ENCODE assay signal across 8 cellular contexts in the genomic region with DNA sequence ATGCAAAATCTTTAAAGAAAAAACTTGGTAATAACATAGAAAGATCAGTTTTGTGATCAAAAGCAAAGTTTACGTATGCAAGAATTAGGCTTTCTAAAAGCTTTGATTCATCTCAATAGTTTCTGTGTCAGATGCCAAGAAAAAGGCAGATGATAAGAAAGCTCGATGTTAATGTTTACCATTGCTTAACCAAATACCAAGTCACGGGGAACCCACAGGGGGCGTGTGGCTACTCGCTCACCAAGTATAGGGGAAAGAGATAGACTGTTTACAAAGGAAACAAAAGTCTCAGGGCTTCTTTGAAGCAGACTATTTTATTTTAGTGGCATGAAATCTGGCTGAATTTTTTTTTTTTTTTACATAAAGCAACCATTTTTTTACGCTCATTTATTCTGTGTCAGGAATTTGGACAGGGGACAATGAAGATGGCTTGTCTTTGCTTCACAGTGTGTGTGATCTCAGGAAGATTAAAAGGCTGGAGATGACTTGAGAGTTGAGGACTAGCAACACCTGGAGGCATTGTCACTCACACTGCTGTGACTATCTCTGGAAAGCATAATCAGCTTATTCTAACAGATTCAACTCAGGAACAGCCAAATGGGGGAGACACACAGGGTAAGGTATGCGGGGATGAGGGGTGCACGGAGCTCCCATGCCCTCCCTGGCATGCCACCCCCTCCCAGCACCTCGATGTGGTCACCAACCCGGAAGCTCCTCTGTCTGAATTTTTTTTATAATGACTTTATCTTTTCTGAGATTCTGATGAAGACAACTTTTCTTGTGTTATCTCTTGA. TPM values are rescaled to one million over a fixed set of nuclear protein-coding genes. Genes with fewer than 3 reads are reported as not detected.
A peak's percentile ranks its signal among the peaks of the same experiment; 100 is the strongest.
DNase-seq lines count a peak whose midpoint lies in the region; ATAC-seq and TF ChIP-seq lines count a peak whose summit lies in the region.

No MANE protein-coding gene starts in this region.

- no peaks in the 10 kb centered on the region for H3K79me2 ChIP-seq in trophoblast cell (ENCODE audit: control insufficient read depth, insufficient read depth, low read length, poor library complexity)

- peak; percentile 32 for DNase-seq in NCI-H69 (lab: John Stamatoyannopoulos, UW)
- DNase-seq in fibroblast of villous mesenchyme (ENCODE audit: low read depth): peak; percentile 70
- peak; percentile 66 to 72 for DNase-seq in trophoblast cell
- no peak for DNase-seq in caudate nucleus (lab: John Stamatoyannopoulos, UW)
- DNase-seq in stimulated activated naive CD8-positive, alpha-beta T cell treated with anti-CD3 and anti-CD28 coated beads, Interleukin-15, Interleukin-2, amounts not matched to agents 100 U/mL and 50 U/mL, for 24 hours: no peak
- no peak for DNase-seq in NCI-H748 (lab: John Stamatoyannopoulos, UW; ENCODE audit: unreplicated experiment)

- H3K9me3 ChIP-seq in trophoblast cell (ENCODE audit: insufficient read depth, low read depth, low read length): no peaks in the 10 kb centered on the region

- H3K23ac ChIP-seq in trophoblast cell (ENCODE audit: low read length): no peak overlapping the region

- H2BK120ac ChIP-seq in trophoblast cell (ENCODE audit: insufficient read depth, low read length, poor library complexity): no peak overlapping the region

- no peak overlapping the region for H2BK5ac ChIP-seq in trophoblast cell (ENCODE audit: low read depth, low read length, poor library complexity)

- no peak overlapping the region for H4K91ac ChIP-seq in trophoblast cell (ENCODE audit: low read depth, low read length)

- H3K18ac ChIP-seq in trophoblast cell (ENCODE audit: low read length): no peak overlapping the region

- no peak overlapping the region for H2AFZ ChIP-seq in trophoblast cell (ENCODE audit: insufficient read depth, low read length, poor library complexity)

- H3K79me1 ChIP-seq in trophoblast cell (ENCODE audit: low read length): no peaks in the 10 kb centered on the region

- H3K4me1 ChIP-seq in trophoblast cell (ENCODE audit: control insufficient read depth in 1 of 2, insufficient read depth in 2 of 2, low read length in 2 of 2): peaks cover 0 to 9% of the 10 kb centered on the region in 2 experiments

- no peak overlapping the region for H3K9ac ChIP-seq in trophoblast cell (ENCODE audit: low read length)

- H3K36me3 ChIP-seq in trophoblast cell (ENCODE audit: control insufficient read depth in 1 of 2, insufficient read depth in 2 of 2, low read length in 2 of 2): peaks cover 8 to 14% of the 10 kb centered on the region in 2 experiments

- H3K4me2 ChIP-seq in trophoblast cell (ENCODE audit: low read length): no peak overlapping the region

- H3K27me3 ChIP-seq in trophoblast cell (ENCODE audit: insufficient read depth, low read length): no peaks in the 10 kb centered on the region

- H3K27ac ChIP-seq in trophoblast cell (ENCODE audit: low read depth, low read length): no peak overlapping the region
- H3K27ac ChIP-seq in caudate nucleus (ENCODE audit: low read depth, low read length): no peak overlapping the region

- H2AK5ac ChIP-seq in trophoblast cell (ENCODE audit: low read length): no peak overlapping the region

- WGBS in trophoblast cell (ENCODE audit: extremely low coverage, insufficient coverage, insufficient read length): no CpG with 5 or more reads among the region's 10 CpGs

- H3K14ac ChIP-seq in trophoblast cell (ENCODE audit: low read length): no peak overlapping the region

- H3K4me3 ChIP-seq in fibroblast of villous mesenchyme (ENCODE audit: low read depth, low read length): no peak overlapping the region
- no peak overlapping the region for H3K4me3 ChIP-seq in trophoblast cell (ENCODE audit: low read depth, low read length)

- no peak overlapping the region for H3K4ac ChIP-seq in trophoblast cell (ENCODE audit: low read depth, low read length)

- H4K8ac ChIP-seq in trophoblast cell (ENCODE audit: low read depth, low read length): no peak overlapping the region

- no peak overlapping the region for H4K12ac ChIP-seq in trophoblast cell (ENCODE audit: low read depth, low read length)

- H2BK12ac ChIP-seq in trophoblast cell (ENCODE audit: low read length): no peak overlapping the region

- peak; percentile 50 for TF ChIP-seq CTCF in fibroblast of villous mesenchyme (IDR thresholded peaks at IDR 0.05; ENCODE audit: insufficient read depth, low read depth, low read length)

- ATAC-seq in GM19043 (IDR thresholded peaks at IDR 0.05; ENCODE audit: low read depth, unreplicated experiment): peak; percentile 78
- ATAC-seq in GM18511 (IDR thresholded peaks at IDR 0.05; ENCODE audit: unreplicated experiment): no peak
- ATAC-seq in stimulated activated naive CD8-positive, alpha-beta T cell treated with anti-CD3 and anti-CD28 coated beads, Interleukin-15, Interleukin-2, amounts not matched to agents 100 U/mL and 50 U/mL, for 24 hours: no peak

RNA-seq across cellular contexts. Expression of gene RCBTB1, which starts 24.9 kb away (rescaled TPM):
- 17.4 and 25.5 TPM in 2 replicates for total RNA-seq in fibroblast of villous mesenchyme
- polyA plus RNA-seq in trophoblast cell (2013): 7.5 and 7.8 TPM in 2 replicates

Comparison
In these comparisons a context has a peak if more than half of its experiments do, and no peak if none do; other contexts are left out.
1. DNase-seq: peak in NCI-H69 (single experiment), fibroblast of villous mesenchyme (single experiment) and trophoblast cell (2 of 2); none in caudate nucleus (0 of 61), stimulated activated naive CD8-positive, alpha-beta T cell treated with anti-CD3 and anti-CD28 coated beads, Interleukin-15, Interleukin-2, amounts not matched to agents 100 U/mL and 50 U/mL, for 24 hours (single experiment) and NCI-H748 (single experiment).